ENCODE assay signal across 8 cellular contexts in genomic region chr6:57221191-57221935, GRCh38. TPM values are rescaled to one million over a fixed set of nuclear protein-coding genes. Genes with fewer than 3 reads are reported as not detected.
A peak's percentile ranks its signal among the peaks of the same experiment; 100 is the strongest.
DNase-seq lines count a peak whose midpoint lies in the region; ATAC-seq and TF ChIP-seq lines count a peak whose summit lies in the region.

No MANE protein-coding gene starts in this region.

- no peaks in the 10 kb centered on the region for H3K36me3 ChIP-seq in CD4-positive, alpha-beta memory T cell (ENCODE audit: insufficient read depth, low read length)
- H3K36me3 ChIP-seq in naive thymus-derived CD4-positive, alpha-beta T cell (ENCODE audit: control insufficient read depth in 2 of 3, insufficient read depth in 3 of 3, low read length in 3 of 3): peaks cover 0 to 3% (median 0%) of the 10 kb centered on the region in 3 experiments

- CTCF ChIA-PET in CD4-positive, alpha-beta memory T cell (lab: Charles Lee; ENCODE audit: partially characterized antibody): interaction anchor here (1.2 to 1.5 kb wide), 3 partner anchors 24 to 318 kb away, joined by 3 to 4 read pairs (median 3); no protein-coding TSS in a partner anchor
- CTCF ChIA-PET in naive thymus-derived CD4-positive, alpha-beta T cell (lab: Charles Lee): interaction anchor here (0.8 to 1.1 kb wide), 4 partner anchors 30 to 369 kb away, joined by 3 to 4 read pairs (median 3); no protein-coding TSS in a partner anchor

- peak overlapping the region; percentile 86 to 98 (median 91) for H3K4me3 Mint-ChIP-seq in CD4-positive, alpha-beta memory T cell
- H3K4me3 Mint-ChIP-seq in activated T-cell treated with anti-CD3 and anti-CD28 coated beads, Interleukin-2, amount 50 U/mL, for 4 hours: peak overlapping the region; percentile 97
- H3K4me3 Mint-ChIP-seq in naive thymus-derived CD4-positive, alpha-beta T cell: peak overlapping the region; percentile 89 to 99 (median 95)
- peak overlapping the region; percentile 90 to 96 for H3K4me3 Mint-ChIP-seq in stimulated activated naive CD8-positive, alpha-beta T cell treated with anti-CD3 and anti-CD28 coated beads, Interleukin-15, amount 100 ng/mL, for 72 hours

- H3K27ac Mint-ChIP-seq in CD4-positive, alpha-beta memory T cell: peak overlapping the region in 6 of 7 donors; percentile 13 to 91 (median 63)
- H3K27ac Mint-ChIP-seq in naive thymus-derived CD4-positive, alpha-beta T cell: peak overlapping the region in 8 of 9 donors; percentile 20 to 95 (median 72)
- peak overlapping the region; percentile 57 to 79 for H3K27ac Mint-ChIP-seq in stimulated activated naive CD8-positive, alpha-beta T cell treated with anti-CD3 and anti-CD28 coated beads, Interleukin-15, amount 100 ng/mL, for 72 hours

- H3K4me3 ChIP-seq in CD4-positive, alpha-beta memory T cell (ENCODE audit: low read length in 2 of 2): peak overlapping the region; percentile 64 to 96
- H3K4me3 ChIP-seq in fibroblast of mammary gland (ENCODE audit: control insufficient read depth, low read depth, low read length): peak overlapping the region; percentile 92
- peak overlapping the region; percentile 86 for H3K4me3 ChIP-seq in naive thymus-derived CD4-positive, alpha-beta T cell (ENCODE audit: low read length)

- peaks cover 6 to 11% (median 10%) of the 10 kb centered on the region in 4 donors for H3K4me1 Mint-ChIP-seq in CD4-positive, alpha-beta memory T cell
- H3K4me1 Mint-ChIP-seq in activated T-cell treated with anti-CD3 and anti-CD28 coated beads, Interleukin-2, amount 50 U/mL, for 4 hours (ENCODE audit: low read depth): peaks cover 6% of the 10 kb centered on the region
- H3K4me1 Mint-ChIP-seq in naive thymus-derived CD4-positive, alpha-beta T cell: peaks cover 0 to 30% (median 10%) of the 10 kb centered on the region in 7 donors
- H3K4me1 Mint-ChIP-seq in stimulated activated naive CD8-positive, alpha-beta T cell treated with anti-CD3 and anti-CD28 coated beads, Interleukin-15, amount 100 ng/mL, for 72 hours: peaks cover 40% of the 10 kb centered on the region

- ATAC-seq in HG03378 (IDR thresholded peaks at IDR 0.05; ENCODE audit: unreplicated experiment): peak; percentile 37
- ATAC-seq in activated T-cell treated with anti-CD3 and anti-CD28 coated beads, Interleukin-2, amount 50 U/mL, for 4 hours: peak; percentile 61 to 70
- peak; percentile 60 for ATAC-seq in naive thymus-derived CD4-positive, alpha-beta T cell
- peak; percentile 74 for ATAC-seq in stimulated activated naive CD8-positive, alpha-beta T cell treated with anti-CD3 and anti-CD28 coated beads, Interleukin-15, amount 100 ng/mL, for 72 hours

- H3K4me1 ChIP-seq in CD4-positive, alpha-beta memory T cell (ENCODE audit: insufficient read depth, low read length): peaks cover 10% of the 10 kb centered on the region
- H3K4me1 ChIP-seq in naive thymus-derived CD4-positive, alpha-beta T cell (ENCODE audit: control insufficient read depth in 2 of 2, insufficient read depth in 2 of 2, low read length in 2 of 2): no peaks in the 10 kb centered on the region

- peaks cover 0 to 2% of the 10 kb centered on the region in 2 donors for H3K36me3 Mint-ChIP-seq in CD4-positive, alpha-beta memory T cell
- no peaks in the 10 kb centered on the region for H3K36me3 Mint-ChIP-seq in activated T-cell treated with anti-CD3 and anti-CD28 coated beads, Interleukin-2, amount 50 U/mL, for 4 hours (ENCODE audit: insufficient read depth)
- peaks cover 0 to 10% (median 3%) of the 10 kb centered on the region in 5 donors for H3K36me3 Mint-ChIP-seq in naive thymus-derived CD4-positive, alpha-beta T cell

- peak in 3 of 5 donors; percentile 33 to 61 (median 34) for DNase-seq in CD4-positive, alpha-beta memory T cell
- peak; percentile 29 for DNase-seq in GM19240 (ENCODE audit: insufficient read length, low spot score)
- peak; percentile 44 for DNase-seq in NCI-H82 treated with DMSO at 0.1 percent for 48 hours (lab: John Stamatoyannopoulos, UW; ENCODE audit: unreplicated experiment)
- peak; percentile 41 for DNase-seq in activated T-cell treated with anti-CD3 and anti-CD28 coated beads, Interleukin-2, amount 50 U/mL, for 4 hours
- DNase-seq in fibroblast of mammary gland (ENCODE audit: low read depth): peak; percentile 63
- peak in 5 of 9 donors; percentile 15 to 67 (median 22) for DNase-seq in naive thymus-derived CD4-positive, alpha-beta T cell
- peak in 1 of 2 donors; percentile 43 for DNase-seq in stimulated activated naive CD8-positive, alpha-beta T cell treated with anti-CD3 and anti-CD28 coated beads, Interleukin-15, amount 100 ng/mL, for 72 hours

- POLR2A ChIA-PET in CD4-positive, alpha-beta memory T cell (lab: Charles Lee; ENCODE audit: partially characterized antibody): interaction anchor here (1.0 to 1.5 kb wide), 6 partner anchors 9 to 175 kb away, joined by 3 to 8 read pairs (median 4); partner anchors contain the start of genes BAG2, KIAA1586 and PRIM2
- POLR2A ChIA-PET in naive thymus-derived CD4-positive, alpha-beta T cell (lab: Charles Lee): interaction anchor here (0.5 to 1.7 kb wide), 5 partner anchors 11 to 113 kb away, joined by 3 to 10 read pairs (median 3); partner anchors contain the start of gene BAG2

- intact Hi-C loops in CD4-positive, alpha-beta memory T cell (cut with micrococcal nuclease): no loop called here
- intact Hi-C loops in naive thymus-derived CD4-positive, alpha-beta T cell (cut with micrococcal nuclease): loop anchor here (2.0 to 5.0 kb wide), 3 partner anchors 19 to 379 kb away; no protein-coding TSS in a partner anchor

- TF ChIP-seq CTCF in fibroblast of mammary gland (conservative IDR thresholded peaks at IDR 0.05; ENCODE audit: control insufficient read depth, insufficient read depth, low read depth, low read length): no peak

- no peaks in the 10 kb centered on the region for H3K9me3 Mint-ChIP-seq in CD4-positive, alpha-beta memory T cell
- no peaks in the 10 kb centered on the region for H3K9me3 Mint-ChIP-seq in activated T-cell treated with anti-CD3 and anti-CD28 coated beads, Interleukin-2, amount 50 U/mL, for 4 hours
- no peaks in the 10 kb centered on the region for H3K9me3 Mint-ChIP-seq in naive thymus-derived CD4-positive, alpha-beta T cell
- H3K9me3 Mint-ChIP-seq in stimulated activated naive CD8-positive, alpha-beta T cell treated with anti-CD3 and anti-CD28 coated beads, Interleukin-15, amount 100 ng/mL, for 72 hours: no peaks in the 10 kb centered on the region

- peaks cover 13 to 29% of the 10 kb centered on the region in 2 donors for H3K27me3 Mint-ChIP-seq in CD4-positive, alpha-beta memory T cell
- H3K27me3 Mint-ChIP-seq in activated T-cell treated with anti-CD3 and anti-CD28 coated beads, Interleukin-2, amount 50 U/mL, for 4 hours (ENCODE audit: low read depth): peaks cover 15% of the 10 kb centered on the region
- H3K27me3 Mint-ChIP-seq in naive thymus-derived CD4-positive, alpha-beta T cell: peaks cover 6 to 40% (median 13%) of the 10 kb centered on the region in 5 donors
- peaks cover 31% of the 10 kb centered on the region for H3K27me3 Mint-ChIP-seq in stimulated activated naive CD8-positive, alpha-beta T cell treated with anti-CD3 and anti-CD28 coated beads, Interleukin-15, amount 100 ng/mL, for 72 hours

- no peaks in the 10 kb centered on the region for H3K9me3 ChIP-seq in CD4-positive, alpha-beta memory T cell (ENCODE audit: control insufficient read depth in 1 of 2, low read length in 2 of 2)
- H3K9me3 ChIP-seq in naive thymus-derived CD4-positive, alpha-beta T cell (ENCODE audit: control insufficient read depth in 2 of 3, low read length in 3 of 3): no peaks in the 10 kb centered on the region

- peak overlapping the region; percentile 35 for H3K27ac ChIP-seq in CD4-positive, alpha-beta memory T cell (ENCODE audit: low read depth, low read length)
- peak overlapping the region; percentile 68 for H3K27ac ChIP-seq in naive thymus-derived CD4-positive, alpha-beta T cell (ENCODE audit: low read depth, low read length)

- H3K27me3 ChIP-seq in CD4-positive, alpha-beta memory T cell (ENCODE audit: insufficient read depth, low read length): peaks cover 5% of the 10 kb centered on the region
- no peaks in the 10 kb centered on the region for H3K27me3 ChIP-seq in naive thymus-derived CD4-positive, alpha-beta T cell (ENCODE audit: control insufficient read depth in 2 of 2, insufficient read depth in 2 of 2, low read length in 2 of 2)

RNA-seq across cellular contexts. Expression of gene RAB23, which starts 0.7 kb away (rescaled TPM):
- 1 to 10 TPM; 1.4 to 1.6 TPM for total RNA-seq in CD4-positive, alpha-beta memory T cell
- 1 to 10 TPM; 1.3 TPM for polyA plus RNA-seq in CD4-positive, alpha-beta memory T cell
- total RNA-seq in activated T-cell treated with anti-CD3 and anti-CD28 coated beads, Interleukin-2, amount 50 U/mL, for 4 hours: 1 to 10 TPM; 1.5 to 2.2 (median 2.0) TPM
- total RNA-seq in naive thymus-derived CD4-positive, alpha-beta T cell: 1 to 10 TPM in 3 of 5 experiments, under 1 TPM in 2; 0.50 to 3.2 (median 2.0) TPM
- 1 to 10 TPM in 1 of 2 donors, under 1 TPM in 1; 0.70 to 2.4 TPM for polyA plus RNA-seq in naive thymus-derived CD4-positive, alpha-beta T cell

RNA-seq across cellular contexts. Expression of gene BAG2, which starts 49.2 kb away (rescaled TPM):
- total RNA-seq in CD4-positive, alpha-beta memory T cell: 1 to 10 TPM; 3.5 to 3.7 TPM
- polyA plus RNA-seq in CD4-positive, alpha-beta memory T cell: 1 to 10 TPM; 2.6 to 3.6 TPM
- 1 to 10 TPM; 6.3 to 7.2 (median 6.9) TPM for total RNA-seq in activated T-cell treated with anti-CD3 and anti-CD28 coated beads, Interleukin-2, amount 50 U/mL, for 4 hours
- total RNA-seq in naive thymus-derived CD4-positive, alpha-beta T cell: 1 to 10 TPM; 3.7 to 8.1 (median 5.1) TPM
- polyA plus RNA-seq in naive thymus-derived CD4-positive, alpha-beta T cell: 1 to 10 TPM; 4.1 to 5.0 TPM
